31 cellular contexts compared by ENCODE assay signal in genomic region chr15:75796321-75796720, GRCh38.
"Had no signal": no experiment of that assay in that cellular context is flagged by ENCODE, and none has a peak within 500 bp of the region (broad histone marks: within the 10 kb centered on the region; RNA-seq: fewer than 3 reads in every experiment).

No MANE protein-coding gene starts in this region.

- H3K4me3 ChIP-seq: adrenal gland, ascending aorta, body of pancreas, cardiac muscle cell had no signal

- H3K9me3 ChIP-seq: adrenal gland, ascending aorta, body of pancreas had no signal

- DNase-seq: activated effector memory CD4-positive, alpha-beta T cell treated with anti-CD3 and anti-CD28 coated beads, Interleukin-2, amount 50 U/mL, for 16 hours; activated effector memory CD4-positive, alpha-beta T cell treated with Interleukin-2 at 50 U/mL for 16 hours; activated gamma-delta T cell; activated gamma-delta T cell treated with Interleukin-2 at 50 U/mL for 16 hours; activated naive CD4-positive, alpha-beta T cell; activated naive CD4-positive, alpha-beta T cell treated with anti-CD3 and anti-CD28 coated beads for 36 hours; activated naive CD4-positive, alpha-beta T cell treated with anti-CD3 and anti-CD28 coated beads, Interleukin-2, amount 10 ng/mL, durations not matched to agents 7 days and 5 days; activated naive CD4-positive, alpha-beta T cell treated with anti-CD3 and anti-CD28 coated beads, Interleukin-2, amount 50 U/mL, for 16 hours; activated naive CD4-positive, alpha-beta T cell treated with Interleukin-2 at 50 U/mL for 16 hours; activated naive CD8-positive, alpha-beta T cell treated with anti-CD3 and anti-CD28 coated beads for 36 hours; activated naive CD8-positive, alpha-beta T cell treated with anti-CD3 and anti-CD28 coated beads, Interleukin-2, amount 10 ng/mL, durations not matched to agents 7 days and 5 days; activated naive CD8-positive, alpha-beta T cell treated with anti-CD3 and anti-CD28 coated beads, Interleukin-2, amount 50 U/mL, for 24 hours; activated T-cell treated with anti-CD3 and anti-CD28 coated beads, Interleukin-2, amount 50 U/mL, for 1 hour; activated T-cell treated with anti-CD3 and anti-CD28 coated beads, Interleukin-2, amount 50 U/mL, for 24 hours; activated T-cell treated with anti-CD3 and anti-CD28 coated beads, Interleukin-2, amount 50 U/mL, for 4 hours; activated T-cell treated with anti-CD3 and anti-CD28 coated beads, Interleukin-2, amount 50 U/mL, for 48 hours; activated T-cell treated with anti-CD3 and anti-CD28 coated beads, Interleukin-2, amount 50 U/mL, for 72 hours; adrenal gland; amniotic stem cell; amygdala; anterior cingulate cortex; aorta; body of pancreas; brain microvascular endothelial cell; caudate nucleus; central memory CD4-positive, alpha-beta T cell; cerebellar nuclear complex had no signal

- H3K4me1 ChIP-seq: adrenal gland, ascending aorta, body of pancreas had no signal

- ATAC-seq: activated naive CD4-positive, alpha-beta T cell treated with anti-CD3 and anti-CD28 coated beads, Interleukin-2, amount 50 U/mL, for 72 hours; activated naive CD8-positive, alpha-beta T cell treated with anti-CD3 and anti-CD28 coated beads, Interleukin-2, amount 50 U/mL, for 24 hours; activated T-cell treated with anti-CD3 and anti-CD28 coated beads, Interleukin-2, amount 50 U/mL, for 4 hours; activated T-cell treated with anti-CD3 and anti-CD28 coated beads, Interleukin-2, amount 50 U/mL, for 72 hours; activated T-helper 17 cell treated with anti-CD3 and anti-CD28 coated beads, Interleukin-2, amount 50 U/mL, for 72 hours; body of pancreas had no signal

- H3K27ac ChIP-seq: adrenal gland, ascending aorta, body of pancreas, brain microvascular endothelial cell, cardiac muscle cell had no signal

- H3K36me3 ChIP-seq: adrenal gland, ascending aorta, brain microvascular endothelial cell, cardiac muscle cell had no signal

- H3K27me3 ChIP-seq: ascending aorta, body of pancreas, brain microvascular endothelial cell had no signal
